ENCODE assay signal across 15 cellular contexts in genomic region chr4:137609693-137610450, GRCh38.
DNase-seq lines count a peak whose midpoint lies in the region; ATAC-seq and TF ChIP-seq lines count a peak whose summit lies in the region.
"Had no signal": no experiment of that assay in that cellular context is flagged by ENCODE, and none has a peak within 500 bp of the region (broad histone marks: within the 10 kb centered on the region; RNA-seq: fewer than 3 reads in every experiment).

No MANE protein-coding gene starts in this region.

- TF ChIP-seq CTCF in AG10803 (conservative IDR thresholded peaks at IDR 0.05; ENCODE audit: low read length): no peak
- TF ChIP-seq CTCF in gastroesophageal sphincter (IDR thresholded peaks at IDR 0.05): no peak
- TF ChIP-seq CTCF in psoas muscle (IDR thresholded peaks at IDR 0.05): no peak

- TF ChIP-seq EP300 in gastroesophageal sphincter (IDR thresholded peaks at IDR 0.05): no peak

- TF ChIP-seq POLR2A in gastroesophageal sphincter (IDR thresholded peaks at IDR 0.05): no peak

- H3K27me3 ChIP-seq in SJSA1 (replicated peaks) (no peaks in the 10 kb centered on the region), gastroesophageal sphincter (no peaks in the 10 kb centered on the region), psoas muscle (ENCODE audit: insufficient read depth in 3 of 3, low read length in 2 of 3) (no peaks in the 10 kb centered on the region)

- H3K36me3 ChIP-seq in SJSA1 (no peaks in the 10 kb centered on the region), gastroesophageal sphincter (no peaks in the 10 kb centered on the region), psoas muscle (ENCODE audit: insufficient read depth in 1 of 2, low read depth in 1 of 2) (no peaks in the 10 kb centered on the region)

- no peaks in the 10 kb centered on the region for H3K9me3 ChIP-seq in SJSA1 (replicated peaks)
- H3K9me3 ChIP-seq in gastroesophageal sphincter: no peaks in the 10 kb centered on the region
- H3K9me3 ChIP-seq in psoas muscle: no peaks in the 10 kb centered on the region

- H3K4me1 ChIP-seq in SJSA1 (replicated peaks): peaks cover 6% of the 10 kb centered on the region
- H3K4me1 ChIP-seq in gastroesophageal sphincter: peaks cover 0 to 14% (median 0%) of the 10 kb centered on the region in 3 donors
- no peaks in the 10 kb centered on the region for H3K4me1 ChIP-seq in psoas muscle

- 8 to 10% methylated on average over 2 to 4 of the region's 4 CpGs for WGBS in gastroesophageal sphincter (ENCODE audit: low coverage in 1 of 2), 2 donors
- WGBS in psoas muscle, 3 donors: 38 to 43% (median 42%) methylated on average over 4 of the region's 4 CpGs

- ATAC-seq in gastroesophageal sphincter (peak; percentile 34), psoas muscle (no peak)
- ATAC-seq: effector memory CD8-positive, alpha-beta T cell had no signal

- intact Hi-C loops in psoas muscle (cut with DNase I): no loop called here

- H3K27ac ChIP-seq in SJSA1 (peak overlapping the region; percentile 52), gastroesophageal sphincter (peak overlapping the region; percentile 43 to 71 (median 60)), psoas muscle (peak overlapping the region; percentile 41)

- H3K4me3 ChIP-seq in AG10803 (ENCODE audit: low read length) (peak overlapping the region; percentile 34), SJSA1 (no peak overlapping the region), gastroesophageal sphincter (peak overlapping the region; percentile 19 to 24), psoas muscle (peak overlapping the region; percentile 25)
- H3K4me3 ChIP-seq: skin epidermis had no signal

- peak; percentile 84 for DNase-seq in AG10803 (ENCODE audit: low read depth)
- DNase-seq in SJSA1 (ENCODE audit: low read depth in 1 of 2, low spot score in 2 of 2): peak in 1 of 2 experiments; percentile 30
- no peak for DNase-seq in psoas muscle
- DNase-seq in activated gamma-delta T cell treated with Interleukin-2 at 50 U/mL for 16 hours: no peak
- no peak for DNase-seq in AML-193 (lab: John Stamatoyannopoulos, UW)
- DNase-seq in NCI-H2171 (lab: John Stamatoyannopoulos, UW): no peak
- DNase-seq in NCI-H1417 (lab: John Stamatoyannopoulos, UW): no peak
- DNase-seq: activated CD4-positive, alpha-beta T cell treated with anti-CD3 and anti-CD28 coated beads for 48 hours; activated naive CD4-positive, alpha-beta T cell treated with anti-CD3 and anti-CD28 coated beads for 36 hours; CD4-positive, CD25-positive, alpha-beta regulatory T cell; effector memory CD8-positive, alpha-beta T cell; KG1; NCI-H226 had no signal
